Comparison of ENCODE assay signal across 23 cellular contexts in the genomic region with DNA sequence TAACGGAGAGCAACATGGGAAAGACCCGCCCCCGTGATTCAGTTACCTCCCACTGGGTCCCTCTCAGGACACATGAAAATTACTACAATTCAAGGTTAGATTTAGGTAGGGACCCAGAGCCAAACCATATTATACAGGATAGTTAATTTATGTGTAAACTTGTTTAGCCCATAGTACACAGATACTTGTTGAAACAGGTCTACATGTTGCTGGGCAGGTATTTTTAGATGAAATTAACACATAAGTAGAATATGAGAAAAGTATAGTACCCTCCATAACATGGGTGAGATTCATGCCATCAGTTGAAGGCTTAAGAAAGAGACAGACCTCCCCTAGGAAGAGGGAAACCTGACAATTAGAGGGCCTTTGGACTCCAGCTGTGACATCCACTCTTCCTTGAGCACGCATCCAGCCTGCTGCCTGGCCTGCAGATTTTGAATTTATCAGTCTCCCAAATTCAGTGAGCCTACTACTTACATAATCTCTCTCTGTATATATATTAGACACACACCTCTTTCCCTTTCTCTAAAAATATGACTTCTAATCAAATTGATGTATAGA.
DNase-seq lines count a peak whose midpoint lies in the region; ATAC-seq, FAIRE-seq and TF ChIP-seq lines count a peak whose summit lies in the region.
"Had no signal": no experiment of that assay in that cellular context is flagged by ENCODE, and none has a peak within 500 bp of the region (broad histone marks: within the 10 kb centered on the region; RNA-seq: fewer than 3 reads in every experiment).

No MANE protein-coding gene starts in this region.

- H3K36me3 ChIP-seq in keratinocyte (ENCODE audit: control insufficient read depth in 2 of 2, extremely low read depth in 1 of 2, insufficient read depth in 2 of 2, low read length in 2 of 2), result no peaks in the 10 kb centered on the region

- POLR2A ChIA-PET in A549 (lab: Yijun Ruan, JAX), result no interaction called here

- no peak overlapping the region for H3K9ac ChIP-seq in keratinocyte (ENCODE audit: control insufficient read depth, extremely low read depth, insufficient read depth, low read length)

- H3K4me3 ChIP-seq in A549 (peak overlapping the region; percentile 32; the same call in 1 of the 3 replicates), epithelial cell of esophagus (ENCODE audit: low read length) (no peak overlapping the region), keratinocyte (ENCODE audit: control insufficient read depth in 2 of 3, extremely low read depth in 1 of 3, insufficient read depth in 2 of 3, low read depth in 1 of 3, low read length in 3 of 3) (no peak overlapping the region)

- no peak for TF ChIP-seq RAD21 in A549 (conservative IDR thresholded peaks at IDR 0.05 in 1 of 2, IDR thresholded peaks at IDR 0.05 in 1 of 2)

- CTCF ChIA-PET in A549 (lab: Yijun Ruan, JAX), result no interaction called here

- no peak for TF ChIP-seq EP300 in A549 (IDR thresholded peaks at IDR 0.05)

- no peaks in the 10 kb centered on the region for H3K27me3 ChIP-seq in keratinocyte (ENCODE audit: control insufficient read depth, extremely low read depth, insufficient read depth, low read length)

- H3K4me2 ChIP-seq in A549 (peak overlapping the region; percentile 68), keratinocyte (ENCODE audit: control insufficient read depth, extremely low read depth, insufficient read depth, low read depth, low read length) (no peak overlapping the region)

- H2AFZ ChIP-seq in keratinocyte (ENCODE audit: control insufficient read depth, low read length), result peak overlapping the region; percentile 3

- TF ChIP-seq CTCF in A549 (IDR thresholded peaks at IDR 0.05), result no peak
- TF ChIP-seq CTCF in epithelial cell of esophagus (IDR thresholded peaks at IDR 0.05; ENCODE audit: insufficient read depth, low read depth, low read length, missing control alignments), result no peak
- TF ChIP-seq CTCF in keratinocyte (optimal IDR thresholded peaks at IDR 0.05 in 1 of 3, IDR thresholded peaks at IDR 0.05 in 1 of 3, conservative IDR thresholded peaks at IDR 0.05 in 1 of 3; ENCODE audit: extremely low read depth in 1 of 3, insufficient read depth in 2 of 3, low read length in 3 of 3), result no peak

- H4K20me1 ChIP-seq in keratinocyte (ENCODE audit: control insufficient read depth, extremely low read depth, insufficient read depth, low read length), result no peaks in the 10 kb centered on the region

- dilution Hi-C loops in keratinocyte (cut with MboI; ENCODE audit: extremely low pct_ligation_motif_present, low sequenced_read_pairs), result no loop called here

- no peak for FAIRE-seq in A549 (lab: Jason Lieb, UNC)
- peak; percentile 51 for FAIRE-seq in keratinocyte (lab: Jason Lieb, UNC)
- FAIRE-seq: GM18507 had no signal

- peak; percentile 34 to 60; a peak in 5 of 6 replicates for ATAC-seq in A549
- ATAC-seq in HG02938 (IDR thresholded peaks at IDR 0.05; ENCODE audit: unreplicated experiment), result no peak
- ATAC-seq: T-cell had no signal

- no peaks in the 10 kb centered on the region for H3K9me1 ChIP-seq in keratinocyte (ENCODE audit: control insufficient read depth, extremely low read depth, insufficient read depth, low read length)

- no peaks in the 10 kb centered on the region for H3K9me3 ChIP-seq in A549
- H3K9me3 ChIP-seq in keratinocyte (ENCODE audit: control insufficient read depth, low read depth, low read length), result no peaks in the 10 kb centered on the region

- no peak overlapping the region for H3K27ac ChIP-seq in A549
- no peak overlapping the region for H3K27ac ChIP-seq in keratinocyte (ENCODE audit: control insufficient read depth, insufficient read depth, low read length)

- H3K79me2 ChIP-seq in keratinocyte (ENCODE audit: control insufficient read depth, insufficient read depth, low read length), result no peaks in the 10 kb centered on the region

- 63% methylated on average over 4 of the region's 4 CpGs for WGBS in A549 (ENCODE audit: missing lambda C conversion rate)

- DNase-seq in A549 (ENCODE audit: low read depth in 1 of 2, low spot score in 1 of 2) (no peak), NCI-H69 (lab: John Stamatoyannopoulos, UW) (peak; percentile 77), epithelial cell of esophagus (ENCODE audit: low read depth) (peak; percentile 37), keratinocyte (ENCODE audit: low read depth, low spot score) (no peak), HuH-7.5 (ENCODE audit: low spot score) (no peak)
- DNase-seq in NK-92 treated with Interleukin-12 subunit alpha and Interleukin-12 subunit beta, amount 100 ng/mL, for 24 hours (lab: John Stamatoyannopoulos, UW), result no peak
- DNase-seq: C1 segment of cervical spinal cord; CD4-positive, alpha-beta memory T cell; COR-L47; DMS53; GOT3; HCEC 1CT; Karpas-422; NCI-H1092 treated with DMSO at 0.1 percent for 48 hours; NCI-H2029 treated with DMSO at 0.1 percent for 48 hours; NCI-H2171; NCI-H226; NCI-H510A; RPMI8226; SHP77; T-cell had no signal

- 0 out of 3 replicates have a peak, but pooled peaks cover 9% of the 10 kb centered on the region for H3K4me1 ChIP-seq in A549
- H3K4me1 ChIP-seq in keratinocyte (ENCODE audit: control insufficient read depth, extremely low read depth, insufficient read depth, low read length), result peaks cover 7% of the 10 kb centered on the region

- TF ChIP-seq POLR2A in A549 (IDR thresholded peaks at IDR 0.05; ENCODE audit: low read length), result no peak

TF ChIP-seq in A549, 52 proteins besides CTCF, POLR2A, EP300 and RAD21:
- TF ChIP-seq FOSB (CRISPR knock-in tag; IDR thresholded peaks at IDR 0.05), result peak; percentile 38; the same call in 1 of the 2 replicates
- peak; percentile 80; the same call in 1 of the 2 replicates for TF ChIP-seq HOXA7 (CRISPR knock-in tag; IDR thresholded peaks at IDR 0.05)
- no peak for TF ChIP-seq ZNF302 (CRISPR knock-in tag; IDR thresholded peaks at IDR 0.05)
- peak; percentile 89; the same call in 1 of the 2 replicates for TF ChIP-seq POLR2AphosphoS2 (conservative IDR thresholded peaks at IDR 0.05; ENCODE audit: low read length)
- TF ChIP-seq, protein P1, sequence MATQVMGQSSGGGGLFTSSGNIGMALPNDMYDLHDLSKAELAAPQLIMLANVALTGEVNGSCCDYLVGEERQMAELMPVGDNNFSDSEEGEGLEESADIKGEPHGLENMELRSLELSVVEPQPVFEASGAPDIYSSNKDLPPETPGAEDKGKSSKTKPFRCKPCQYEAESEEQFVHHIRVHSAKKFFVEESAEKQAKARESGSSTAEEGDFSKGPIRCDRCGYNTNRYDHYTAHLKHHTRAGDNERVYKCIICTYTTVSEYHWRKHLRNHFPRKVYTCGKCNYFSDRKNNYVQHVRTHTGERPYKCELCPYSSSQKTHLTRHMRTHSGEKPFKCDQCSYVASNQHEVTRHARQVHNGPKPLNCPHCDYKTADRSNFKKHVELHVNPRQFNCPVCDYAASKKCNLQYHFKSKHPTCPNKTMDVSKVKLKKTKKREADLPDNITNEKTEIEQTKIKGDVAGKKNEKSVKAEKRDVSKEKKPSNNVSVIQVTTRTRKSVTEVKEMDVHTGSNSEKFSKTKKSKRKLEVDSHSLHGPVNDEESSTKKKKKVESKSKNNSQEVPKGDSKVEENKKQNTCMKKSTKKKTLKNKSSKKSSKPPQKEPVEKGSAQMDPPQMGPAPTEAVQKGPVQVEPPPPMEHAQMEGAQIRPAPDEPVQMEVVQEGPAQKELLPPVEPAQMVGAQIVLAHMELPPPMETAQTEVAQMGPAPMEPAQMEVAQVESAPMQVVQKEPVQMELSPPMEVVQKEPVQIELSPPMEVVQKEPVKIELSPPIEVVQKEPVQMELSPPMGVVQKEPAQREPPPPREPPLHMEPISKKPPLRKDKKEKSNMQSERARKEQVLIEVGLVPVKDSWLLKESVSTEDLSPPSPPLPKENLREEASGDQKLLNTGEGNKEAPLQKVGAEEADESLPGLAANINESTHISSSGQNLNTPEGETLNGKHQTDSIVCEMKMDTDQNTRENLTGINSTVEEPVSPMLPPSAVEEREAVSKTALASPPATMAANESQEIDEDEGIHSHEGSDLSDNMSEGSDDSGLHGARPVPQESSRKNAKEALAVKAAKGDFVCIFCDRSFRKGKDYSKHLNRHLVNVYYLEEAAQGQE (IDR thresholded peaks at IDR 0.05), result no peak
- no peak for TF ChIP-seq ESRRA (IDR thresholded peaks at IDR 0.05; ENCODE audit: borderline replicate concordance, low read length)
- 0 out of 5 replicates have a peak, but pooled peaks of 1 of the 2 experiments have one; percentile 33 for TF ChIP-seq JUN (IDR thresholded peaks at IDR 0.05)
- TF ChIP-seq CHD4 (IDR thresholded peaks at IDR 0.05; ENCODE audit: borderline replicate concordance), result no peak

Comparison
In these comparisons a context has a peak if more than half of its experiments do, and no peak if none do; other contexts are left out.
1. DNase-seq: peak in NCI-H69 (single experiment) and epithelial cell of esophagus (single experiment); none in A549 (0 of 2), keratinocyte (single experiment), HuH-7.5 (single experiment) and NK-92 treated with Interleukin-12 subunit alpha and Interleukin-12 subunit beta, amount 100 ng/mL, for 24 hours (single experiment).